ENCODE assay signal across 11 cellular contexts in genomic region chr16:14405611-14406537, GRCh38.
DNase-seq lines count a peak whose midpoint lies in the region; ATAC-seq and TF ChIP-seq lines count a peak whose summit lies in the region.
"Had no signal": no experiment of that assay in that cellular context is flagged by ENCODE, and none has a peak within 500 bp of the region (broad histone marks: within the 10 kb centered on the region; RNA-seq: fewer than 3 reads in every experiment).

No MANE protein-coding gene starts in this region.

- no peaks in the 10 kb centered on the region for H3K9me2 ChIP-seq in HCT116 (ENCODE audit: insufficient read depth)

- H3K27ac ChIP-seq in HCT116 (ENCODE audit: low read depth, low read length) = no peak overlapping the region
- H3K27ac ChIP-seq: 22Rv1, epithelial cell of prostate, SJSA1 had no signal

- TF ChIP-seq POLR2A in HCT116 (IDR thresholded peaks at IDR 0.05; ENCODE audit: borderline replicate concordance, extremely low read depth, insufficient read depth, insufficient read length) (no peak), erythroblast (IDR thresholded peaks at IDR 0.05; ENCODE audit: low read length) (no peak)

- ATAC-seq in HCT116 = peak; percentile 88

- no peaks in the 10 kb centered on the region for H3K9me3 ChIP-seq in HCT116 (ENCODE audit: control insufficient read depth in 1 of 2, insufficient read depth in 1 of 2, low read depth in 1 of 2, low read length in 2 of 2)
- H3K9me3 ChIP-seq: SJSA1 had no signal

- intact Hi-C loops in HCT116 (cut with micrococcal nuclease) = no loop called here

- DNase-seq in DMS 273 (lab: John Stamatoyannopoulos, UW; ENCODE audit: unreplicated experiment) (peak; percentile 42), DMS 273 treated with DMSO at 0.1 percent for 48 hours (lab: John Stamatoyannopoulos, UW) (no peak), HCT116 (ENCODE audit: low read depth, low spot score) (no peak), NAMALWA (ENCODE audit: low spot score) (peak; percentile 76), erythroblast (lab: John Stamatoyannopoulos, UW) (peak; percentile 19 to 43), cerebellum (ENCODE audit: low spot score) (no peak), activated gamma-delta T cell treated with Interleukin-2 at 50 U/mL for 16 hours (no peak)
- DNase-seq in stimulated activated CD8-positive, alpha-beta memory T cell treated with anti-CD3 and anti-CD28 coated beads, Interleukin-2, amount 100 ng/mL, for 48 hours (ENCODE audit: low read depth in 2 of 2) = peak; percentile 12 to 20

- H3K9ac ChIP-seq in HCT116 (ENCODE audit: low read length) = no peak overlapping the region

- H3K4me1 ChIP-seq in HCT116 (ENCODE audit: control insufficient read depth in 1 of 2, insufficient read depth in 2 of 2, low read length in 2 of 2) = peaks cover 27 to 49% of the 10 kb centered on the region in 2 experiments

- TF ChIP-seq CTCF in HCT116 (IDR thresholded peaks at IDR 0.05 in 2 of 3, conservative IDR thresholded peaks at IDR 0.05 in 1 of 3; ENCODE audit: borderline replicate concordance in 1 of 3, insufficient read depth in 1 of 3, low read depth in 2 of 3, low read length in 2 of 3) = no peak

- H3K4me2 ChIP-seq in HCT116 (ENCODE audit: low read length) = no peak overlapping the region

- RAD21 ChIA-PET in HCT116 (lab: Charles Lee; ENCODE audit: low non-redundant PET in 1 of 2, low total read pairs in 2 of 2, uncharacterized antibody in 2 of 2, unreplicated experiment in 2 of 2) = no interaction called here

- H4K20me1 ChIP-seq in HCT116 (ENCODE audit: insufficient read depth) = no peaks in the 10 kb centered on the region

- H3K36me3 ChIP-seq in HCT116 (ENCODE audit: control insufficient read depth in 1 of 2, insufficient read depth in 2 of 2, low read length in 2 of 2) = no peaks in the 10 kb centered on the region
- H3K36me3 ChIP-seq: SJSA1 had no signal

- H3K79me2 ChIP-seq in HCT116 (ENCODE audit: insufficient read depth, low read length) = no peaks in the 10 kb centered on the region

- CTCF ChIA-PET in HCT116 (lab: Charles Lee) = no interaction called here

- peak overlapping the region; percentile 45 for H2AFZ ChIP-seq in HCT116 (ENCODE audit: low read depth, low read length, poor library complexity, severe bottlenecking)

- POLR2A ChIA-PET in HCT116 (lab: Charles Lee) = no interaction called here

- BruUV-seq in HCT116 (replicated peaks; lab: Mats Ljungman, UMichigan) = no TSS peak

- no peak for TF ChIP-seq RAD21 in HCT116 (IDR thresholded peaks at IDR 0.05; ENCODE audit: low read depth)

- no peaks in the 10 kb centered on the region for H3K27me3 ChIP-seq in HCT116 (ENCODE audit: insufficient read depth, low read length)
- H3K27me3 ChIP-seq: SJSA1 had no signal

- H3K4me3 ChIP-seq in HCT116 (replicated peaks in 1 of 2; ENCODE audit: low read depth in 1 of 2, low read length in 2 of 2) = no peak overlapping the region
- H3K4me3 ChIP-seq: SJSA1 had no signal

TF ChIP-seq in HCT116, 20 proteins besides CTCF, POLR2A, EP300 and RAD21:
- TF ChIP-seq, protein P1, sequence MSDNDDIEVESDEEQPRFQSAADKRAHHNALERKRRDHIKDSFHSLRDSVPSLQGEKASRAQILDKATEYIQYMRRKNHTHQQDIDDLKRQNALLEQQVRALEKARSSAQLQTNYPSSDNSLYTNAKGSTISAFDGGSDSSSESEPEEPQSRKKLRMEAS (IDR thresholded peaks at IDR 0.05) = no peak
- TF ChIP-seq CEBPB (IDR thresholded peaks at IDR 0.05; ENCODE audit: low read depth) (no peak), YY1 (IDR thresholded peaks at IDR 0.05; ENCODE audit: extremely low read depth, insufficient replicate concordance, low read depth, low read length) (no peak), ZNF274 (IDR thresholded peaks at IDR 0.05; ENCODE audit: low read depth, low read length) (no peak), POLR2AphosphoS5 (IDR thresholded peaks at IDR 0.05; ENCODE audit: low read depth, low read length) (no peak), EZH2phosphoT487 (IDR thresholded peaks at IDR 0.05; ENCODE audit: borderline replicate concordance) (no peak)
TF ChIP-seq in HCT116: peak in this region for 0.

Comparison
In these comparisons a context has a peak if more than half of its experiments do, and no peak if none do; other contexts are left out.
1. DNase-seq: peak in DMS 273 (single experiment), NAMALWA (single experiment), erythroblast (2 of 2) and stimulated activated CD8-positive, alpha-beta memory T cell treated with anti-CD3 and anti-CD28 coated beads, Interleukin-2, amount 100 ng/mL, for 48 hours (2 of 2); none in DMS 273 treated with DMSO at 0.1 percent for 48 hours (single experiment), HCT116 (single experiment), cerebellum (single experiment) and activated gamma-delta T cell treated with Interleukin-2 at 50 U/mL for 16 hours (single experiment).